Comparison of ENCODE assay signal across 7 cellular contexts in the genomic region with DNA sequence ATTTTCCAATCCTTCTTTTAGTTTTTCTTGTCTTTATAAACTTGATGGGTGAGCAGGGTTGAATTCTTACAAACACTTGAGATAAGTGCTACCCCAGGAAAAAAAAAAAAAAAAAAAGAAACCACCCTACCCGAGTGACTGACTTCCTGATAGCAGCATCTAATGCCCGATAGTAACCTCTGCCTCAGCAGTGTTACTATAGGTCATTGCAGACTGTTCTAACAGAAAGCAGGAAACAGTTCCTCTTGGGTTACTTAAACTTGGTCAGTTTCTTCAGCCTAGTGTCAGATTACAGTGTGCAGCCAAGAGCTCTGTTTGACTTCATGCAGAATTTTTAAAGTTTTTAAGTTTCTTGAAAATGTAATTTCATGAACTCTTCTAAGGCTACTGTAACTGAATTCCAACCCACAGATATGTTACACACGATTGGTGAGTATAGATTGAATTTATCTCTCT.
DNase-seq lines count a peak whose midpoint lies in the region; ATAC-seq lines count a peak whose summit lies in the region.

No MANE protein-coding gene starts in this region.

- H3K9me3 Mint-ChIP-seq in stimulated activated effector memory CD8-positive, alpha-beta T cell treated with anti-CD3 and anti-CD28 coated beads, Interleukin-12 subunit alpha, Interleukin-12 subunit beta, amount 100 ng/mL, for 72 hours: no peaks in the 10 kb centered on the region

- DNase-seq in GM03348 (ENCODE audit: low spot score): peak; percentile 67
- DNase-seq in RPMI8226: peak; percentile 86
- DNase-seq in caudate nucleus (lab: John Stamatoyannopoulos, UW): peak in 3 of 61 donors; percentile 15 to 24 (median 23)
- peak; percentile 91 for DNase-seq in iris pigment epithelial cell (ENCODE audit: low read depth)
- peak in 1 of 2 donors; percentile 55 for DNase-seq in stimulated activated effector memory CD8-positive, alpha-beta T cell treated with anti-CD3 and anti-CD28 coated beads, Interleukin-12 subunit alpha, Interleukin-12 subunit beta, amount 100 ng/mL, for 72 hours (ENCODE audit: low spot score in 2 of 2)

- peaks cover 57% of the 10 kb centered on the region for H3K36me3 Mint-ChIP-seq in stimulated activated effector memory CD8-positive, alpha-beta T cell treated with anti-CD3 and anti-CD28 coated beads, Interleukin-12 subunit alpha, Interleukin-12 subunit beta, amount 100 ng/mL, for 72 hours

- peaks cover 37% of the 10 kb centered on the region for H3K4me1 Mint-ChIP-seq in stimulated activated effector memory CD8-positive, alpha-beta T cell treated with anti-CD3 and anti-CD28 coated beads, Interleukin-12 subunit alpha, Interleukin-12 subunit beta, amount 100 ng/mL, for 72 hours

- H3K4me3 Mint-ChIP-seq in stimulated activated effector memory CD8-positive, alpha-beta T cell treated with anti-CD3 and anti-CD28 coated beads, Interleukin-12 subunit alpha, Interleukin-12 subunit beta, amount 100 ng/mL, for 72 hours: peak overlapping the region; percentile 85

- H3K27ac Mint-ChIP-seq in stimulated activated effector memory CD8-positive, alpha-beta T cell treated with anti-CD3 and anti-CD28 coated beads, Interleukin-12 subunit alpha, Interleukin-12 subunit beta, amount 100 ng/mL, for 72 hours: peak overlapping the region; percentile 89

- ATAC-seq in GM19463 (IDR thresholded peaks at IDR 0.05; ENCODE audit: unreplicated experiment) (peak; percentile 55), HG03520 (IDR thresholded peaks at IDR 0.05; ENCODE audit: unreplicated experiment) (peak; percentile 67)
- ATAC-seq in stimulated activated effector memory CD8-positive, alpha-beta T cell treated with anti-CD3 and anti-CD28 coated beads, Interleukin-12 subunit alpha, Interleukin-12 subunit beta, amount 100 ng/mL, for 72 hours: peak; percentile 74

- peak overlapping the region; percentile 98 for H3K27ac ChIP-seq in caudate nucleus (ENCODE audit: low read depth, low read length)
